In the genomic region with DNA sequence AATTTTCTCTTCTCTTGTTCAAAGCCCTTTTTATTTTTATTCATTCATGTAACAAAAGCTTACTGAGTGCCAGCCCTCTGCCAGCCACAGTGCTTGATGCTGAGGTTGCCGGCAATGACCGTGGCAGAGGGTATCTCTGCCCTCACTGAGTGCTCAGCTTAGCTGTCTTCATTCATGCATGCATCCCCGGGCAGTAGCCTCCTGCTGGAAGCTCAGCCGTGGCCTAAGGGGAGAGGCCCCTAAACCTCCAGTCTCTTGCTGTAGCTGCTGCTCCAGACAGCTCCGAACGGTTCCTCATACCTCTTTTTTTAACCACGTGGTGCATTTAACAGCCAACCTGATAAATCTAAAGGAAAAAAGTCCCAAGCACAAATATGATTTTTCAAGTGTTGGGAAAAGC, we compare ENCODE assay signal across 20 cellular contexts. TPM values are rescaled to one million over a fixed set of nuclear protein-coding genes. Genes with fewer than 3 reads are reported as not detected.
DNase-seq lines count a peak whose midpoint lies in the region; ATAC-seq and TF ChIP-seq lines count a peak whose summit lies in the region.
"Had no signal": no experiment of that assay in that cellular context is flagged by ENCODE, and none has a peak within 500 bp of the region (broad histone marks: within the 10 kb centered on the region; RNA-seq: fewer than 3 reads in every experiment).

No MANE protein-coding gene starts in this region.

- CTCF ChIA-PET in WTC11 (lab: Charles Lee): interaction anchor here (0.6 to 1.6 kb wide), 3 partner anchors 28 to 182 kb away, joined by 3 to 7 read pairs (median 4); no protein-coding TSS in a partner anchor

- no peak for TF ChIP-seq CTCF in WTC11 (IDR thresholded peaks at IDR 0.05)
- TF ChIP-seq CTCF in neural progenitor cell (IDR thresholded peaks at IDR 0.05): no peak

- H3K36me3 ChIP-seq in neural progenitor cell: no peaks in the 10 kb centered on the region
- H3K36me3 ChIP-seq: BLaER1, HAP-1 had no signal

- H3F3A ChIP-seq in neural progenitor cell (ENCODE audit: low read depth): no peaks in the 10 kb centered on the region

- no peaks in the 10 kb centered on the region; the same call in 1 of the 2 replicates for H3K27me3 Mint-ChIP-seq in WTC11 (ENCODE audit: low read depth)
- H3K27me3 Mint-ChIP-seq in neural progenitor cell (ENCODE audit: insufficient read depth, low read depth): peaks cover 10% of the 10 kb centered on the region

- H3K4me3 ChIP-seq in neural progenitor cell: no peak overlapping the region
- H3K4me3 ChIP-seq: BLaER1, GM23248, HAP-1 had no signal

- H3K27me3 ChIP-seq in neural progenitor cell: no peaks in the 10 kb centered on the region
- H3K27me3 ChIP-seq: BLaER1 had no signal

- ATAC-seq in WTC11: peak; percentile 72
- no peak for ATAC-seq in HG02759 (IDR thresholded peaks at IDR 0.05; ENCODE audit: unreplicated experiment)
- no peak for ATAC-seq in activated CD4-positive, CD25-positive, alpha-beta regulatory T cell treated with anti-CD3 and anti-CD28 coated beads, Interleukin-2, amount 50 U/mL, for 24 hours
- ATAC-seq: CD8-positive, alpha-beta T cell had no signal

- H3K36me3 Mint-ChIP-seq in WTC11: no peaks in the 10 kb centered on the region
- no peaks in the 10 kb centered on the region for H3K36me3 Mint-ChIP-seq in neural progenitor cell
- H3K36me3 Mint-ChIP-seq: CD4-positive, CD25-positive, alpha-beta regulatory T cell; CD8-positive, alpha-beta T cell had no signal

- no peak overlapping the region for H3K27ac Mint-ChIP-seq in WTC11
- no peak overlapping the region for H3K27ac Mint-ChIP-seq in neural progenitor cell
- H3K27ac Mint-ChIP-seq: B cell; CD4-positive, CD25-positive, alpha-beta regulatory T cell; CD8-positive, alpha-beta T cell; HFFc6 had no signal

- no peaks in the 10 kb centered on the region for H3K9me3 ChIP-seq in neural progenitor cell (ENCODE audit: low read depth)
- H3K9me3 ChIP-seq: BLaER1, Caco-2, HAP-1 had no signal

- H3K4me2 ChIP-seq in neural progenitor cell: no peak overlapping the region
- H3K4me2 ChIP-seq: BLaER1 had no signal

- peaks cover 24% of the 10 kb centered on the region for H3K4me1 Mint-ChIP-seq in WTC11
- H3K4me1 Mint-ChIP-seq in neural progenitor cell: no peaks in the 10 kb centered on the region
- H3K4me1 Mint-ChIP-seq: B cell; CD4-positive, CD25-positive, alpha-beta regulatory T cell had no signal

- no peaks in the 10 kb centered on the region for H3K79me2 ChIP-seq in neural progenitor cell (ENCODE audit: low read depth)

- no peak overlapping the region for H3K27ac ChIP-seq in neural progenitor cell
- H3K27ac ChIP-seq: 22Rv1, BLaER1, C4-2B, GM23248 had no signal

- H2AFZ ChIP-seq in neural progenitor cell (replicated peaks): no peak overlapping the region
- H2AFZ ChIP-seq: GM23248 had no signal

- H3K4me3 Mint-ChIP-seq in WTC11 (no peak overlapping the region), neural progenitor cell (no peak overlapping the region)
- H3K4me3 Mint-ChIP-seq: B cell; CD4-positive, CD25-positive, alpha-beta regulatory T cell; CD8-positive, alpha-beta T cell; HFFc6 had no signal

- POLR2A ChIA-PET in WTC11 (lab: Charles Lee): no interaction called here

- H3K9ac ChIP-seq in neural progenitor cell: no peak overlapping the region
- H3K9ac ChIP-seq: BLaER1, GM23248 had no signal

- peaks cover 9% of the 10 kb centered on the region for H3K4me1 ChIP-seq in neural progenitor cell
- H3K4me1 ChIP-seq: BLaER1, HAP-1 had no signal

- H4K20me1 ChIP-seq in neural progenitor cell (ENCODE audit: low read depth): no peaks in the 10 kb centered on the region
- H4K20me1 ChIP-seq: BLaER1 had no signal

- DNase-seq in NCI-H82 (lab: John Stamatoyannopoulos, UW): peak; percentile 3
- DNase-seq in NCI-H82 treated with DMSO at 0.1 percent for 48 hours (lab: John Stamatoyannopoulos, UW; ENCODE audit: unreplicated experiment): no peak
- no peak for DNase-seq in WTC11 (ENCODE audit: low spot score)
- DNase-seq in neural progenitor cell (ENCODE audit: low spot score): peak; percentile 14
- peak; percentile 4 for DNase-seq in retina
- DNase-seq in amniotic stem cell (lab: John Stamatoyannopoulos, UW): no peak
- DNase-seq: Caco-2; CD4-positive, CD25-positive, alpha-beta regulatory T cell; CD8-positive, alpha-beta T cell; DMS153; DND-41; GM23248; HFFc6 had no signal

- H3K9me3 Mint-ChIP-seq in WTC11 (no peaks in the 10 kb centered on the region), neural progenitor cell (no peaks in the 10 kb centered on the region)
- H3K9me3 Mint-ChIP-seq: CD8-positive, alpha-beta T cell; HFFc6 had no signal

TF ChIP-seq in WTC11, 78 proteins besides CTCF, POLR2A, EP300 and RAD21:
- TF ChIP-seq ELF4 (CRISPR knock-in tag; IDR thresholded peaks at IDR 0.05; ENCODE audit: low read depth): no peak
- no peak for TF ChIP-seq EMX1 (CRISPR knock-in tag; IDR thresholded peaks at IDR 0.05)
- no peak for TF ChIP-seq TEAD4 (CRISPR knock-in tag; IDR thresholded peaks at IDR 0.05)
- TF ChIP-seq, protein P1, sequence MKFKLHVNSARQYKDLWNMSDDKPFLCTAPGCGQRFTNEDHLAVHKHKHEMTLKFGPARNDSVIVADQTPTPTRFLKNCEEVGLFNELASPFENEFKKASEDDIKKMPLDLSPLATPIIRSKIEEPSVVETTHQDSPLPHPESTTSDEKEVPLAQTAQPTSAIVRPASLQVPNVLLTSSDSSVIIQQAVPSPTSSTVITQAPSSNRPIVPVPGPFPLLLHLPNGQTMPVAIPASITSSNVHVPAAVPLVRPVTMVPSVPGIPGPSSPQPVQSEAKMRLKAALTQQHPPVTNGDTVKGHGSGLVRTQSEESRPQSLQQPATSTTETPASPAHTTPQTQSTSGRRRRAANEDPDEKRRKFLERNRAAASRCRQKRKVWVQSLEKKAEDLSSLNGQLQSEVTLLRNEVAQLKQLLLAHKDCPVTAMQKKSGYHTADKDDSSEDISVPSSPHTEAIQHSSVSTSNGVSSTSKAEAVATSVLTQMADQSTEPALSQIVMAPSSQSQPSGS (CRISPR knock-in tag; IDR thresholded peaks at IDR 0.05; ENCODE audit: borderline replicate concordance, low read depth): no peak
- no peak for TF ChIP-seq ZNF671 (CRISPR knock-in tag; IDR thresholded peaks at IDR 0.05)

RNA-seq across cellular contexts. Expression of a gene that starts 34.6 kb away (rescaled TPM):
- total RNA-seq in WTC11 (2021): 17.9 to 23.0 TPM (median 19.4 TPM) in 3 replicates
- total RNA-seq in neural progenitor cell (ENCODE audit: low replicate concordance): 28.0 and 34.1 TPM in 2 replicates

RNA-seq across cellular contexts. Expression of a gene that starts 54.1 kb away (rescaled TPM):
- 18.6 to 23.5 TPM (median 18.8 TPM) in 3 replicates for total RNA-seq in WTC11 (2021)
- 20.6 and 24.8 TPM in 2 replicates for total RNA-seq in neural progenitor cell (ENCODE audit: low replicate concordance)
- total RNA-seq: B cell; CD4-positive, CD25-positive, alpha-beta regulatory T cell; CD8-positive, alpha-beta T cell; GM23248 had no signal

Comparison
In these comparisons a context has a peak if more than half of its experiments do, and no peak if none do; other contexts are left out.
1. DNase-seq: peak in NCI-H82 (single experiment), neural progenitor cell (single experiment) and retina (single experiment); none in NCI-H82 treated with DMSO at 0.1 percent for 48 hours (single experiment), WTC11 (single experiment) and amniotic stem cell (single experiment).